23 cellular contexts compared by ENCODE assay signal in the genomic region with DNA sequence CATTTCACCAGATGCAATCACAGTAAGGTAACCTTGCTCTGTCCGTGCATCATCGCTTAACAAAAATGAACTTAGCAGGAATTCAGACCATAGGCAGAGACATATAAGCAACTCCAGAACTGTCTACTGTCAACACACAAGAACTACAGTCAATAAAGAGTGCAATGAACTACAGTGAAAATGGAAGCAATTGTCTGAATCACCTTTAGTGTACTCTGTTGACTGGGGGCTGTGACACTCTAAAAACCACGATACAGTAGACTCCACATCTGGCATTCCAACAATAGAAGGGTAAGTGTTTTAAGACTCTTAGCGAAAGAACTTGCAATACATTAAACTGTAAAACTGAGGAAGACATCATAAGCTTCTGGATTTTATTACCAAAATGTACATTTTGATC.
DNase-seq lines count a peak whose midpoint lies in the region; ATAC-seq and TF ChIP-seq lines count a peak whose summit lies in the region.
"Had no signal": no experiment of that assay in that cellular context is flagged by ENCODE, and none has a peak within 500 bp of the region (broad histone marks: within the 10 kb centered on the region; RNA-seq: fewer than 3 reads in every experiment).

No MANE protein-coding gene starts in this region.

- no peak overlapping the region for H2AFZ ChIP-seq in DND-41 (ENCODE audit: low read depth, low read length)
- H2AFZ ChIP-seq in neural progenitor cell (replicated peaks): no peak overlapping the region
- no peak overlapping the region for H2AFZ ChIP-seq in H9 (ENCODE audit: low read length)
- H2AFZ ChIP-seq in hepatocyte: no peak overlapping the region
- H2AFZ ChIP-seq in MM.1S (ENCODE audit: low read length): no peak overlapping the region

- H3K14ac ChIP-seq in H9 (ENCODE audit: insufficient read depth, low read length): no peak overlapping the region

- no peaks in the 10 kb centered on the region for H3K27me3 ChIP-seq in DND-41 (ENCODE audit: insufficient read depth, low read length, poor library complexity)
- H3K27me3 ChIP-seq in neural progenitor cell: no peaks in the 10 kb centered on the region
- H3K27me3 ChIP-seq in H9 (ENCODE audit: insufficient read depth, low read length): no peaks in the 10 kb centered on the region
- H3K27me3 ChIP-seq in hepatocyte: no peaks in the 10 kb centered on the region
- H3K27me3 ChIP-seq in MM.1S (replicated peaks; ENCODE audit: insufficient read depth, low read length): no peaks in the 10 kb centered on the region
- H3K27me3 ChIP-seq: BLaER1 treated with 17β-estradiol and CSF1 and Interleukin-3, amounts not matched to agents 10 nM and 100 nM; SJCRH30 had no signal

- DNase-seq in DND-41 (no peak), HT1080 (ENCODE audit: low read depth) (peak; percentile 11), fibroblast of mammary gland (ENCODE audit: low read depth) (peak; percentile 1), neural progenitor cell (ENCODE audit: low spot score) (no peak), H9 (no peak), hepatocyte (ENCODE audit: low spot score) (no peak), MM.1S (no peak)
- DNase-seq: ACHN; Calu3; CD8-positive, alpha-beta T cell; DMS153; EL; GF-D8; GOT3; NCI-H1694; NCI-H2081; NCI-H2227 treated with DMSO at 0.1 percent for 48 hours; NCI-H510A; NCI-H748 treated with DMSO at 0.1 percent for 48 hours; SJCRH30 had no signal

- H3K23me2 ChIP-seq in H9 (ENCODE audit: insufficient read length, low read depth, low read length, poor library complexity, severe bottlenecking): no peaks in the 10 kb centered on the region

- H3K23ac ChIP-seq in H9 (ENCODE audit: insufficient read length, low read depth, low read length): no peak overlapping the region

- H2BK5ac ChIP-seq in H9 (ENCODE audit: insufficient read length, low read length): no peak overlapping the region

- H3K9me3 ChIP-seq in DND-41 (ENCODE audit: insufficient read depth, low read length, severe bottlenecking): no peaks in the 10 kb centered on the region
- no peaks in the 10 kb centered on the region for H3K9me3 ChIP-seq in neural progenitor cell (ENCODE audit: low read depth)
- no peaks in the 10 kb centered on the region for H3K9me3 ChIP-seq in H9 (ENCODE audit: control insufficient read depth, low read depth, low read length)
- no peaks in the 10 kb centered on the region for H3K9me3 ChIP-seq in hepatocyte (ENCODE audit: low read depth)
- no peaks in the 10 kb centered on the region for H3K9me3 ChIP-seq in MM.1S (replicated peaks; ENCODE audit: insufficient read depth, low read length)
- H3K9me3 ChIP-seq: BLaER1 treated with 17β-estradiol and CSF1 and Interleukin-3, amounts not matched to agents 10 nM and 100 nM; SJCRH30 had no signal

- H3K36me3 ChIP-seq in DND-41 (ENCODE audit: insufficient read depth, low read length): no peaks in the 10 kb centered on the region
- H3K36me3 ChIP-seq in neural progenitor cell: no peaks in the 10 kb centered on the region
- H3K36me3 ChIP-seq in hepatocyte (replicated peaks; ENCODE audit: insufficient read depth, low read depth): no peaks in the 10 kb centered on the region
- no peaks in the 10 kb centered on the region for H3K36me3 ChIP-seq in MM.1S (replicated peaks; ENCODE audit: insufficient read depth, low read length)
- H3K36me3 ChIP-seq: BLaER1 treated with 17β-estradiol and CSF1 and Interleukin-3, amounts not matched to agents 10 nM and 100 nM; SJCRH30 had no signal

- H4K20me1 ChIP-seq in DND-41 (ENCODE audit: insufficient read depth, low read length) (no peaks in the 10 kb centered on the region), neural progenitor cell (ENCODE audit: low read depth) (no peaks in the 10 kb centered on the region), H9 (ENCODE audit: control insufficient read depth, insufficient read depth, insufficient read length) (no peaks in the 10 kb centered on the region), hepatocyte (ENCODE audit: insufficient read depth, poor library complexity, severe bottlenecking) (no peaks in the 10 kb centered on the region), MM.1S (ENCODE audit: insufficient read depth, low read length) (no peaks in the 10 kb centered on the region)
- H4K20me1 ChIP-seq: BLaER1 treated with 17β-estradiol and CSF1 and Interleukin-3, amounts not matched to agents 10 nM and 100 nM had no signal

- no peak overlapping the region for H4K8ac ChIP-seq in H9 (replicated peaks; ENCODE audit: insufficient read length, low read depth, low read length)

- H2AK5ac ChIP-seq in H9 (ENCODE audit: insufficient read length, low read length): no peak overlapping the region

- no peak overlapping the region for H2BK12ac ChIP-seq in H9 (ENCODE audit: insufficient read length, low read depth, low read length)

- no peaks in the 10 kb centered on the region for H3K79me2 ChIP-seq in DND-41 (ENCODE audit: insufficient read depth, low read length)
- H3K79me2 ChIP-seq in neural progenitor cell (ENCODE audit: low read depth): no peaks in the 10 kb centered on the region
- no peaks in the 10 kb centered on the region for H3K79me2 ChIP-seq in H9 (ENCODE audit: insufficient read depth, low read length)
- H3K79me2 ChIP-seq in hepatocyte: no peaks in the 10 kb centered on the region
- no peaks in the 10 kb centered on the region for H3K79me2 ChIP-seq in MM.1S (ENCODE audit: low read length)

- H3K4me3 Mint-ChIP-seq in neural progenitor cell (no peak overlapping the region), H9 (no peak overlapping the region)
- H3K4me3 Mint-ChIP-seq: CD8-positive, alpha-beta T cell; IgD-negative memory B cell had no signal

- H3K4me3 ChIP-seq in DND-41 (ENCODE audit: low read depth in 1 of 2, low read length in 2 of 2) (no peak overlapping the region), fibroblast of mammary gland (ENCODE audit: control insufficient read depth, low read depth, low read length) (no peak overlapping the region), neural progenitor cell (no peak overlapping the region), hepatocyte (no peak overlapping the region), MM.1S (ENCODE audit: low read length) (no peak overlapping the region)
- H3K4me3 ChIP-seq: BLaER1 treated with 17β-estradiol and CSF1 and Interleukin-3, amounts not matched to agents 10 nM and 100 nM; SJCRH30 had no signal

- H3K36me3 Mint-ChIP-seq in neural progenitor cell: no peaks in the 10 kb centered on the region
- H3K36me3 Mint-ChIP-seq in H9 (ENCODE audit: insufficient read depth in 1 of 3, low read depth in 3 of 3): no peaks in the 10 kb centered on the region

- H3K27me3 Mint-ChIP-seq in neural progenitor cell (ENCODE audit: insufficient read depth, low read depth) (no peaks in the 10 kb centered on the region), H9 (ENCODE audit: low read depth) (no peaks in the 10 kb centered on the region)
- H3K27me3 Mint-ChIP-seq: IgD-negative memory B cell had no signal

- no peak overlapping the region for H3K4ac ChIP-seq in H9 (ENCODE audit: low read depth, low read length)

- no peak overlapping the region for H3T11ph ChIP-seq in H9 (ENCODE audit: low read length)

- H2BK120ac ChIP-seq in H9 (ENCODE audit: low read depth, low read length, poor library complexity, severe bottlenecking): no peak overlapping the region

- TF ChIP-seq CTCF in DND-41 (IDR thresholded peaks at IDR 0.05; ENCODE audit: borderline replicate concordance, extremely low read depth, low read length, poor library complexity, severe bottlenecking) (no peak), fibroblast of mammary gland (conservative IDR thresholded peaks at IDR 0.05; ENCODE audit: control insufficient read depth, insufficient read depth, low read depth, low read length) (no peak), neural progenitor cell (IDR thresholded peaks at IDR 0.05) (no peak), H9 (conservative IDR thresholded peaks at IDR 0.05) (no peak), hepatocyte (IDR thresholded peaks at IDR 0.05; ENCODE audit: poor library complexity) (no peak), MM.1S (IDR thresholded peaks at IDR 0.05; ENCODE audit: low read length) (no peak)

- no peak overlapping the region for H2BK20ac ChIP-seq in H9 (ENCODE audit: low read depth, low read length, poor library complexity, severe bottlenecking)

- no peak overlapping the region for H3K56ac ChIP-seq in H9 (ENCODE audit: insufficient read length, low read depth, low read length)

- no peak overlapping the region for H4K91ac ChIP-seq in H9 (ENCODE audit: insufficient read length, low read depth, low read length)

- H3K9me2 ChIP-seq in hepatocyte (replicated peaks; ENCODE audit: insufficient read depth) (no peaks in the 10 kb centered on the region), MM.1S (replicated peaks; ENCODE audit: insufficient read depth, low read length) (no peaks in the 10 kb centered on the region)

- no peaks in the 10 kb centered on the region for H3F3A ChIP-seq in neural progenitor cell (ENCODE audit: low read depth)
- H3F3A ChIP-seq in MM.1S (ENCODE audit: insufficient read depth, low read length): no peaks in the 10 kb centered on the region

- no peak overlapping the region for H4K5ac ChIP-seq in H9 (ENCODE audit: insufficient read length, low read depth, low read length)

- H3K9ac ChIP-seq in DND-41 (ENCODE audit: low read depth, low read length): no peak overlapping the region
- H3K9ac ChIP-seq in neural progenitor cell: no peak overlapping the region
- H3K9ac ChIP-seq in H9 (ENCODE audit: extremely low read depth, insufficient read length, low read length): no peak overlapping the region
- no peak overlapping the region for H3K9ac ChIP-seq in MM.1S (ENCODE audit: low read length)
- H3K9ac ChIP-seq: BLaER1 treated with 17β-estradiol and CSF1 and Interleukin-3, amounts not matched to agents 10 nM and 100 nM had no signal

- H3K4me2 ChIP-seq in DND-41 (ENCODE audit: insufficient read depth, low read length) (no peak overlapping the region), neural progenitor cell (no peak overlapping the region), H9 (ENCODE audit: insufficient read depth, insufficient read length, low read length) (no peak overlapping the region), hepatocyte (no peak overlapping the region), MM.1S (ENCODE audit: low read depth, low read length) (no peak overlapping the region)

- H3K18ac ChIP-seq in H9 (ENCODE audit: insufficient read length, low read depth, low read length): no peak overlapping the region

- H3K27ac Mint-ChIP-seq in neural progenitor cell: peak overlapping the region; percentile 61
- H3K27ac Mint-ChIP-seq in H9: no peak overlapping the region
- H3K27ac Mint-ChIP-seq: CD8-positive, alpha-beta T cell; IgD-negative memory B cell had no signal

- no peaks in the 10 kb centered on the region for H3K79me1 ChIP-seq in H9 (ENCODE audit: insufficient read depth, low read depth, low read length, poor library complexity, severe bottlenecking)

- no CpG with 5 or more reads among the region's 4 CpGs for WGBS in H9 (ENCODE audit: extremely low coverage, insufficient read length, low lambda C conversion rate)
- 78% methylated on average over 4 of the region's 4 CpGs for WGBS in hepatocyte (ENCODE audit: low lambda C conversion rate, missing lambda C conversion rate)

- H3K4me1 ChIP-seq in DND-41 (ENCODE audit: insufficient read depth, low read length) (no peaks in the 10 kb centered on the region), neural progenitor cell (peaks cover 37% of the 10 kb centered on the region), H9 (ENCODE audit: insufficient read depth, low read length) (no peaks in the 10 kb centered on the region), hepatocyte (ENCODE audit: insufficient read depth) (no peaks in the 10 kb centered on the region), MM.1S (ENCODE audit: low read length) (no peaks in the 10 kb centered on the region)
- H3K4me1 ChIP-seq: SJCRH30 had no signal

- no peak overlapping the region for H2BK15ac ChIP-seq in H9 (ENCODE audit: low read depth, low read length)

- H3K27ac ChIP-seq in DND-41 (ENCODE audit: low read length) (no peak overlapping the region), neural progenitor cell (no peak overlapping the region), H9 (ENCODE audit: insufficient read length, low read depth, low read length) (no peak overlapping the region), hepatocyte (no peak overlapping the region), MM.1S (ENCODE audit: low read length) (no peak overlapping the region)
- H3K27ac ChIP-seq: BLaER1 treated with 17β-estradiol and CSF1 and Interleukin-3, amounts not matched to agents 10 nM and 100 nM; SJCRH30 had no signal

- no peaks in the 10 kb centered on the region for H3K9me3 Mint-ChIP-seq in neural progenitor cell
- H3K9me3 Mint-ChIP-seq in H9: no peaks in the 10 kb centered on the region
- H3K9me3 Mint-ChIP-seq: CD8-positive, alpha-beta T cell had no signal

- ATAC-seq in DND-41 (ENCODE audit: insufficient read depth, low read depth): peak; percentile 76
- ATAC-seq: CD8-positive, alpha-beta T cell; Panc1 had no signal

- H3K4me1 Mint-ChIP-seq in neural progenitor cell: peaks cover 51% of the 10 kb centered on the region
- H3K4me1 Mint-ChIP-seq in H9: peaks cover 18 to 25% of the 10 kb centered on the region in 2 experiments

Comparison
In these comparisons a context has a peak if more than half of its experiments do, and no peak if none do; other contexts are left out.
1. DNase-seq: peak in HT1080 (single experiment) and fibroblast of mammary gland (single experiment); none in DND-41 (single experiment), neural progenitor cell (single experiment), H9 (single experiment), hepatocyte (single experiment) and MM.1S (single experiment).